8 cellular contexts compared by ENCODE assay signal in the genomic region with DNA sequence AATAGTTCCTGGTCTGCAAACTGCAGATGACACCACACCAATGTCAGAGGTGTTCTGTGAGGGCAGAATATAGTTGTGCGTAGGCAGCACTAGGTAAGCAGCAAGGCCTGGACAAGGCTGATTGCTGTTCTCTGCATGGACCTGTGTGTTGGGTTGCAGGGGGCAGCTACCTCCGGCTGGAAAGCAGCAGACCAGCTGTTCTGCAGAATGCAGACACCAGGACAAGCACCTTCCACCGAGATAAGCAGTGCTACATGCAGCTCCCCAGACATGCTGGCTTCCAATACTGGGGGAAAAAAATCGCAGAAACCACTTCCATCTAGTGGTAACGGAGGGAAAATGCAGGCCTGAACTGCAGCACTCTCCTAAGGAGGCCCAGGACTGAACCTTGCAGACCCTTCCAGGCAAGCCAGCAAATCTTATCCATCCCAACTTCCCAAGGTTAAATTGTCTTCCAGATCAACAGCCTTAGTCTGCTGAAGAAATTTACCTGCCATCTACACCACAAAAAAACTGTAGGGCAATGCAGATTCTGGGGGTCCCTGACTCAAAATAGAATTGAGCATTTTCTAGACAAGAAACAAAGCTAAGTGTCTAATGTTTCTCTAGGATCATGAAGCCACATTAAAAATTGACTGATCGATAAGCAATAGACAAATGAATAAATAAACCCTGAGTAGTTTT. TPM values are rescaled to one million over a fixed set of nuclear protein-coding genes. Genes with fewer than 3 reads are reported as not detected.
DNase-seq lines count a peak whose midpoint lies in the region; ATAC-seq and TF ChIP-seq lines count a peak whose summit lies in the region.

No MANE protein-coding gene starts in this region.

- peaks cover 7% of the 10 kb centered on the region for H3K9me3 ChIP-seq in AG04450 (ENCODE audit: control insufficient read depth, insufficient read depth, low read length)

- POLR2A ChIA-PET in AG04450 (lab: Yijun Ruan, JAX), result no interaction called here

- peak; percentile 44; the same call in 1 of the 2 replicates for TF ChIP-seq CTCF in AG04450 (IDR thresholded peaks at IDR 0.05; ENCODE audit: low read depth, low read length)
- TF ChIP-seq CTCF in GM12864 (IDR thresholded peaks at IDR 0.05; ENCODE audit: low read depth, low read length, missing control alignments), result peak; percentile 73
- TF ChIP-seq CTCF in brain (conservative IDR thresholded peaks at IDR 0.05), result peak; percentile 78 to 90

- no peak overlapping the region for H3K27ac ChIP-seq in AG04450 (ENCODE audit: low read depth, low read length)

- H3K4me1 Mint-ChIP-seq in brain, result peaks cover 8% of the 10 kb centered on the region

- H3K27me3 Mint-ChIP-seq in brain, result peaks cover 10% of the 10 kb centered on the region

- no peaks in the 10 kb centered on the region for H3K27me3 ChIP-seq in AG04450 (ENCODE audit: control insufficient read depth, insufficient read depth, low read length)

- no peak for DNase-seq in AG04450 (ENCODE audit: low read depth, low spot score)
- no peak for DNase-seq in GM12864 (ENCODE audit: low read depth)
- DNase-seq in NCI-H446 treated with DMSO at 0.1 percent for 48 hours (lab: John Stamatoyannopoulos, UW), result peak; percentile 42
- peak; percentile 85 for DNase-seq in inferior parietal cortex (ENCODE audit: extremely low spot score)
- peak; percentile 22 for DNase-seq in stromal cell of bone marrow (ENCODE audit: low read depth)

- H3K4me3 Mint-ChIP-seq in brain, result no peak overlapping the region

- CTCF ChIA-PET in AG04450 (lab: Charles Lee), result interaction anchor here (0.6 to 2.7 kb wide), 2 partner anchors 203 to 205 kb away, joined by 3 to 28 read pairs; no protein-coding TSS in a partner anchor

- no peak overlapping the region for H3K4me3 ChIP-seq in AG04450 (ENCODE audit: low read depth, low read length)
- H3K4me3 ChIP-seq in GM12864 (ENCODE audit: low read depth, low read length), result no peak overlapping the region

- H3K9me3 Mint-ChIP-seq in brain, result peaks cover 0 to 2% (median 0%) of the 10 kb centered on the region in 5 experiments

- H3K27ac Mint-ChIP-seq in brain, result peak overlapping the region in 1 of 5 experiments; percentile 39

- ATAC-seq in HG03060 (IDR thresholded peaks at IDR 0.05; ENCODE audit: low read depth, unreplicated experiment) (peak; percentile 52), HG03520 (IDR thresholded peaks at IDR 0.05; ENCODE audit: unreplicated experiment) (no peak)

- no peaks in the 10 kb centered on the region for H3K36me3 Mint-ChIP-seq in brain

RNA-seq across cellular contexts. Expression of gene COBL, which starts 50.5 kb away (rescaled TPM):
- polyA plus RNA-seq in AG04450 (2011; rRNA removed) (0.06 TPM in 1 of 2 replicates, not detected in the other), brain (ENCODE audit: insufficient read depth, low read depth, low replicate concordance) (31.5 TPM)
- not detected in 2 replicates for polyA minus RNA-seq in AG04450 (2011; rRNA and poly(A)+ RNA removed)

Comparison
In these comparisons a context has a peak if more than half of its experiments do, and no peak if none do; other contexts are left out.
1. DNase-seq: peak in NCI-H446 treated with DMSO at 0.1 percent for 48 hours (single experiment), inferior parietal cortex (single experiment) and stromal cell of bone marrow (single experiment); none in AG04450 (single experiment) and GM12864 (single experiment).
2. RNA of gene COBL, which starts 50.5 kb away (polyA plus RNA-seq): 31.5 TPM in brain (single experiment); 0.06 TPM in AG04450; every median in the first group is over 10 times any median in the second.
3. Peak in every context shown above with its lines, with median percentiles within 50 percentile points of each other: CTCF ChIP-seq.